ENCODE assay signal across 25 cellular contexts in the genomic region with DNA sequence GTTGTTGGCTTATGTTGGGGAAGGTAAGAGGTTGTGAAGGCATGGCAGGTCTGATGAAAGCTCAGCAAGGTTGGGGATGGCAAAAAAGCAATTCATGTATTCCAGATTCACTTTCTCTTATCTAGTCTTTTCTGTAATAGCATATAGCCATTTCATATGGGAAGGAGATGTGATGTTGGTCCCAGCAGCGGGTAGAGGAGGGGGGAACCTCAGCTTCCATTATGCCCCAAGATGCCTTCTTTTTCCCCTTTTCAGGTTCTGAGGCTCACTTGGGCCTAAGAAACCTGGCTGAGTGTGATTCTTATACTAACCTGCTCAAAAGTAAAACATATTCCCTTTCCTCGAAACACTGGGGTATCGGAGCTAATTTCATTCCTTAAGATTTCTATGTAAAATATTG.
"Had no signal": no experiment of that assay in that cellular context is flagged by ENCODE, and none has a peak within 500 bp of the region (broad histone marks: within the 10 kb centered on the region; RNA-seq: fewer than 3 reads in every experiment).

No MANE protein-coding gene starts in this region.

- FAIRE-seq: islet of Langerhans, small intestine had no signal

- H3K9me3 ChIP-seq: gastroesophageal sphincter, stomach, testis had no signal

- H3K9me3 Mint-ChIP-seq: activated T-helper 2 cell treated with anti-CD3 and anti-CD28 coated beads, Interferon-gamma antibody, Interleukin-2, Interleukin-4, amounts not matched to agents 10 μg/mL and 5 μg/mL and 100 μg/mL, durations not matched to agents 14 hours and 24 hours and 36 hours; WTC11 had no signal

- DNase-seq: activated CD4-positive, alpha-beta T cell treated with anti-CD3 and anti-CD28 coated beads for 36 hours; activated CD4-positive, alpha-beta T cell treated with anti-CD3 and anti-CD28 coated beads, Interleukin-2, amount 50 U/mL, for 4 hours; activated CD8-positive, alpha-beta memory T cell treated with anti-CD3 and anti-CD28 coated beads, Interleukin-2, amount 50 U/mL, for 48 hours; activated naive CD4-positive, alpha-beta T cell treated with Interleukin-2 at 50 U/mL for 16 hours; activated naive CD8-positive, alpha-beta T cell treated with anti-CD3 and anti-CD28 coated beads for 36 hours; activated T-cell treated with anti-CD3 and anti-CD28 coated beads, Interleukin-2, amount 50 U/mL, for 4 hours; cortex of kidney; left ventricle myocardium superior; mammary epithelial cell; midbrain; small intestine; stimulated activated CD4-positive, alpha-beta T cell treated with anti-CD3 and anti-CD28 coated beads, Interleukin-15, amount 100 ng/mL, for 24 hours; stomach; T-helper 1 cell; T-helper 9 cell; testis; trophoblast cell had no signal

- H3K4me3 ChIP-seq: gastroesophageal sphincter had no signal

- H3K4me3 Mint-ChIP-seq: activated CD4-positive, alpha-beta T cell treated with anti-CD3 and anti-CD28 coated beads for 36 hours; activated naive CD8-positive, alpha-beta T cell treated with anti-CD3 and anti-CD28 coated beads for 36 hours; central memory CD8-positive, alpha-beta T cell; stimulated activated memory B cell treated with anti-CD40 and anti-IgM and Interleukin-4, amounts not matched to agents 10 μg/mL and 1 μg/mL and 100 μg/mL, for 72 hours had no signal

- H3K27ac ChIP-seq: epithelial cell of prostate, gastroesophageal sphincter, stomach, testis had no signal

- H3K36me3 Mint-ChIP-seq: WTC11 had no signal

- H3K36me3 ChIP-seq: gastroesophageal sphincter, stomach had no signal

- H3K27me3 ChIP-seq: testis had no signal

- H3K27ac Mint-ChIP-seq: activated CD4-positive, alpha-beta T cell treated with anti-CD3 and anti-CD28 coated beads for 36 hours; activated naive CD8-positive, alpha-beta T cell treated with anti-CD3 and anti-CD28 coated beads for 36 hours; activated T-helper 2 cell treated with anti-CD3 and anti-CD28 coated beads, Interferon-gamma antibody, Interleukin-2, Interleukin-4, amounts not matched to agents 10 μg/mL and 5 μg/mL and 100 μg/mL, durations not matched to agents 14 hours and 24 hours and 36 hours; nephron; stimulated activated memory B cell treated with anti-CD40 and anti-IgM and Interleukin-4, amounts not matched to agents 10 μg/mL and 1 μg/mL and 100 μg/mL, for 72 hours; WTC11 had no signal
